ENCODE assay signal across 1 cellular context in the genomic region with DNA sequence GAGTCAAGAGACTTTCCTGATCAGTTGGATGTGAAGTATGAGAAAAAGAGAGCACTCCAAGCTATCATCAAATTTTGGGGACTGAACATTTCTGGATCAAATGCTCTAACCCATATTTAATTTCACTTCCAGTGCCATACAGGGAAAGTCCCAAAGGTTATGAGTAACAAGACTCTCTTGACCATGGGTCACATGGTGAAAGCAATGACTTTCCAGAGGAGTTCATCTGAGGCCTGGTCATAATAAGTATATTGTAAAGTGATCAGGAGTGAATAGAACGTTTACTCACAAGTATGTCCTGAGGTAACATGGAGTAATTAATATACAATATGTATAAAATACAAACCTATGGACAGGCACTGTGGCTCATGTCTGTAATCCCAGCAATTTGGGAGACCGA.
TF ChIP-seq lines count a peak whose summit lies in the region.

No MANE protein-coding gene starts in this region.

TF ChIP-seq in A549, 52 proteins besides CTCF, POLR2A, EP300 and RAD21 (continued from another document):
- TF ChIP-seq, protein P1, sequence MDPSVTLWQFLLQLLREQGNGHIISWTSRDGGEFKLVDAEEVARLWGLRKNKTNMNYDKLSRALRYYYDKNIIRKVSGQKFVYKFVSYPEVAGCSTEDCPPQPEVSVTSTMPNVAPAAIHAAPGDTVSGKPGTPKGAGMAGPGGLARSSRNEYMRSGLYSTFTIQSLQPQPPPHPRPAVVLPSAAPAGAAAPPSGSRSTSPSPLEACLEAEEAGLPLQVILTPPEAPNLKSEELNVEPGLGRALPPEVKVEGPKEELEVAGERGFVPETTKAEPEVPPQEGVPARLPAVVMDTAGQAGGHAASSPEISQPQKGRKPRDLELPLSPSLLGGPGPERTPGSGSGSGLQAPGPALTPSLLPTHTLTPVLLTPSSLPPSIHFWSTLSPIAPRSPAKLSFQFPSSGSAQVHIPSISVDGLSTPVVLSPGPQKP (IDR thresholded peaks at IDR 0.05; ENCODE audit: low read depth, low read length) = no peak
- TF ChIP-seq, protein P2, sequence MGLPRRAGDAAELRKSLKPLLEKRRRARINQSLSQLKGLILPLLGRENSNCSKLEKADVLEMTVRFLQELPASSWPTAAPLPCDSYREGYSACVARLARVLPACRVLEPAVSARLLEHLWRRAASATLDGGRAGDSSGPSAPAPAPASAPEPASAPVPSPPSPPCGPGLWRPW (IDR thresholded peaks at IDR 0.05) = no peak
- TF ChIP-seq NFE2L2 (conservative IDR thresholded peaks at IDR 0.05; ENCODE audit: low read length) = no peak
